ENCODE assay signal across 23 cellular contexts in genomic region chr11:100550298-100550697, GRCh38.
"Had no signal": no experiment of that assay in that cellular context is flagged by ENCODE, and none has a peak within 500 bp of the region (broad histone marks: within the 10 kb centered on the region; RNA-seq: fewer than 3 reads in every experiment).

No MANE protein-coding gene starts in this region.

- H3K36me3 Mint-ChIP-seq: T-cell had no signal

- H3K4me3 Mint-ChIP-seq: T-cell had no signal

- H3K4me1 ChIP-seq: SJCRH30 had no signal

- H3K36me3 ChIP-seq: MG63, SJCRH30 had no signal

- H3K9me3 ChIP-seq: MG63, SJCRH30 had no signal

- H3K4me1 Mint-ChIP-seq: T-cell had no signal

- DNase-seq: Kasumi-1, KG1, MG63, NCI-H1048, NCI-H1694, NCI-H187, NCI-H2029 treated with DMSO at 0.1 percent for 48 hours, NCI-H2107, NCI-H2171, NCI-H226, NCI-H510A, NCI-H524, NCI-H526, PC-9, SHP77, SIG-M5, SJCRH30, T-cell had no signal

- H3K4me3 ChIP-seq: MG63, PC-9, SJCRH30, SK-N-MC had no signal

- H3K27ac ChIP-seq: PC-9, RWPE1, SJCRH30, SK-N-MC had no signal

- H3K27ac Mint-ChIP-seq: T-cell had no signal

- ATAC-seq: Panc1, Right ventricle myocardium inferior, SK-N-SH treated with all-trans-retinoic acid at 6 μM for 48 hours, T-cell had no signal

- H3K27me3 ChIP-seq: MG63, SJCRH30 had no signal

- H3K27me3 Mint-ChIP-seq: T-cell had no signal
